Comparison of ENCODE assay signal across 24 cellular contexts in the genomic region with DNA sequence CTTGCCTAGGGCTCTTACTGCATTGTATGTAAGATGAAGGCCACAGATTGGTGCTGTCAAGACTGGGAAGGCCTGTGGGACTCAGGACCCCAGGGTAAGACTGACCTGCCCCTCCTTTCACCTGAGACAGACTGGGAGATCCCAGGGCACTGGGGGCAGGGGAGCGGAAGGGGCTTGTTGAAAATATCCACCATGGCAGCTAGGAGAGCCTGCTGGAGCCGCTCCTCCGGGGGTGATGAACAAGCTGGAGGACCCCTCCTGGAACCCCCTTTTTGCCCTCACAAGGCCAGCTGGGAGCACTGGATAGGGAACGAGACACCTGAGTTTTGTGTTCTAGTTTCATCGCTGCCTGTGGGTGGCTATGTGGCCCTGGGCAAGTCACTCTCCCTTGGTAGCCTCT. TPM values are rescaled to one million over a fixed set of nuclear protein-coding genes. Genes with fewer than 3 reads are reported as not detected.
A peak's percentile ranks its signal among the peaks of the same experiment; 100 is the strongest.
DNase-seq lines count a peak whose midpoint lies in the region; ATAC-seq and TF ChIP-seq lines count a peak whose summit lies in the region.
"Had no signal": no experiment of that assay in that cellular context is flagged by ENCODE, and none has a peak within 500 bp of the region (broad histone marks: within the 10 kb centered on the region; RNA-seq: fewer than 3 reads in every experiment).

No MANE protein-coding gene starts in this region.

- H3K36me3 ChIP-seq in right atrium auricular region (no peaks in the 10 kb centered on the region), esophagus muscularis mucosa (peaks cover 0 to 10% (median 0%) of the 10 kb centered on the region in 4 donors), psoas muscle (ENCODE audit: insufficient read depth in 1 of 2, low read depth in 1 of 2) (no peaks in the 10 kb centered on the region)

- H3K4me1 ChIP-seq in right atrium auricular region (peaks cover 0 to 32% of the 10 kb centered on the region in 2 donors), esophagus muscularis mucosa (peaks cover 23 to 42% (median 27%) of the 10 kb centered on the region in 4 donors), psoas muscle (peaks cover 21% of the 10 kb centered on the region)

- H3K27ac ChIP-seq in right atrium auricular region (peak overlapping the region in 1 of 2 donors; percentile 63), esophagus muscularis mucosa (replicated peaks in 1 of 4) (peak overlapping the region in 3 of 4 donors; percentile 32 to 70 (median 50)), psoas muscle (peak overlapping the region; percentile 5)
- H3K27ac ChIP-seq: BLaER1 had no signal

- H3K4me3 ChIP-seq in right atrium auricular region = no peak overlapping the region
- no peak overlapping the region for H3K4me3 ChIP-seq in esophagus muscularis mucosa
- H3K4me3 ChIP-seq in psoas muscle = no peak overlapping the region
- H3K4me3 ChIP-seq: BLaER1 had no signal

- intact Hi-C loops in Right ventricle myocardium superior (cut with DNase I) (no loop called here), esophagus muscularis mucosa (cut with DNase I) (loop anchor here (5.0 kb wide), 1 partner anchor 34 kb away; no protein-coding TSS in a partner anchor), psoas muscle (cut with DNase I) (loop anchor here (5.0 kb wide), 1 partner anchor 34 kb away; no protein-coding TSS in a partner anchor)

- peak; percentile 54 for DNase-seq in right atrium auricular region (ENCODE audit: low spot score)
- DNase-seq in Right ventricle myocardium superior = no peak
- DNase-seq in esophagus muscularis mucosa (ENCODE audit: extremely low spot score) = peak; percentile 31
- no peak for DNase-seq in psoas muscle
- DNase-seq: ACHN; activated CD4-positive, alpha-beta T cell treated with anti-CD3 and anti-CD28 coated beads for 36 hours; activated naive CD4-positive, alpha-beta T cell treated with anti-CD3 and anti-CD28 coated beads, Interleukin-2, amount 50 U/mL, for 16 hours; amygdala; cortex of kidney; H7; Karpas-422; midbrain; MV-4-11; natural killer cell; NCI-H510A; NK-92 treated with Interleukin-12 subunit alpha and Interleukin-12 subunit beta, amount 100 ng/mL, for 24 hours; stimulated activated CD4-positive, alpha-beta T cell treated with anti-CD3 and anti-CD28 coated beads, Interleukin-15, amount 100 ng/mL, for 24 hours; stimulated activated naive CD8-positive, alpha-beta T cell treated with anti-CD3 and anti-CD28 coated beads, Interleukin-15, amount 100 ng/mL, for 72 hours; T-helper 1 cell had no signal

- TF ChIP-seq POLR2A in esophagus muscularis mucosa (IDR thresholded peaks at IDR 0.05; ENCODE audit: low read depth) = no peak

- H3K9me3 ChIP-seq in right atrium auricular region (no peaks in the 10 kb centered on the region), esophagus muscularis mucosa (no peaks in the 10 kb centered on the region), psoas muscle (no peaks in the 10 kb centered on the region)
- H3K9me3 ChIP-seq: BLaER1 had no signal

- ATAC-seq in Right ventricle myocardium superior (ENCODE audit: poor library complexity) (no peak), psoas muscle (no peak), HG03521 (IDR thresholded peaks at IDR 0.05; ENCODE audit: unreplicated experiment) (no peak), HG02623 (IDR thresholded peaks at IDR 0.05; ENCODE audit: unreplicated experiment) (no peak), GM18907 (IDR thresholded peaks at IDR 0.05; ENCODE audit: unreplicated experiment) (no peak)
- ATAC-seq: activated CD4-positive, alpha-beta T cell treated with anti-CD3 and anti-CD28 coated beads for 36 hours; natural killer cell; sciatic nerve; stimulated activated naive CD8-positive, alpha-beta T cell treated with anti-CD3 and anti-CD28 coated beads, Interleukin-15, amount 100 ng/mL, for 72 hours had no signal

- H3K27me3 ChIP-seq in right atrium auricular region (no peaks in the 10 kb centered on the region), esophagus muscularis mucosa (no peaks in the 10 kb centered on the region), psoas muscle (ENCODE audit: insufficient read depth in 3 of 3, low read length in 2 of 3) (no peaks in the 10 kb centered on the region)
- H3K27me3 ChIP-seq: BLaER1 had no signal

- no peak for TF ChIP-seq CTCF in right atrium auricular region (IDR thresholded peaks at IDR 0.05)
- TF ChIP-seq CTCF in esophagus muscularis mucosa (IDR thresholded peaks at IDR 0.05) = no peak
- TF ChIP-seq CTCF in psoas muscle (IDR thresholded peaks at IDR 0.05) = no peak

- 100% methylated on average over 4 of the region's 5 CpGs for WGBS in esophagus muscularis mucosa
- WGBS in psoas muscle, 3 donors = 95 to 100% (median 96%) methylated on average over 5 of the region's 5 CpGs

- TF ChIP-seq EP300 in esophagus muscularis mucosa (IDR thresholded peaks at IDR 0.05) = no peak

RNA-seq across cellular contexts. Expression of gene SDCBP2, which starts 9.2 kb away (rescaled TPM):
- 1 to 10 TPM; 2.9 to 3.9 TPM for total RNA-seq in right atrium auricular region
- 2.5 TPM for total RNA-seq in Right ventricle myocardium superior
- 1 to 10 TPM; 2.1 to 6.2 (median 4.1) TPM for total RNA-seq in esophagus muscularis mucosa
- total RNA-seq in psoas muscle = 1 to 10 TPM; 1.6 to 3.2 (median 1.9) TPM
- 10 to 100 TPM in 1 of 3 donors, 1 to 10 TPM in 2; 1.9 to 10.5 (median 2.2) TPM for polyA plus RNA-seq in psoas muscle

RNA-seq across cellular contexts. Expression of gene FKBP1A, which starts 54.8 kb away (rescaled TPM):
- total RNA-seq in right atrium auricular region (10 to 100 TPM; 73.5 to 98.7 TPM), Right ventricle myocardium superior (112 TPM), esophagus muscularis mucosa (10 to 100 TPM; 84.3 to 99.2 (median 89.8) TPM), psoas muscle (100 to 1,000 TPM in 2 of 4 donors, 10 to 100 TPM in 2; 78.4 to 166 (median 98.2) TPM)
- polyA plus RNA-seq in psoas muscle = 100 to 1,000 TPM in 2 of 3 donors, 10 to 100 TPM in 1; 86.8 to 503 (median 141) TPM

Comparison
In these comparisons a context has a peak if more than half of its experiments do, and no peak if none do; other contexts are left out.
1. DNase-seq: peak in right atrium auricular region (single experiment) and esophagus muscularis mucosa (single experiment); none in Right ventricle myocardium superior (single experiment) and psoas muscle (0 of 2).